26 cellular contexts compared by ENCODE assay signal in the genomic region with DNA sequence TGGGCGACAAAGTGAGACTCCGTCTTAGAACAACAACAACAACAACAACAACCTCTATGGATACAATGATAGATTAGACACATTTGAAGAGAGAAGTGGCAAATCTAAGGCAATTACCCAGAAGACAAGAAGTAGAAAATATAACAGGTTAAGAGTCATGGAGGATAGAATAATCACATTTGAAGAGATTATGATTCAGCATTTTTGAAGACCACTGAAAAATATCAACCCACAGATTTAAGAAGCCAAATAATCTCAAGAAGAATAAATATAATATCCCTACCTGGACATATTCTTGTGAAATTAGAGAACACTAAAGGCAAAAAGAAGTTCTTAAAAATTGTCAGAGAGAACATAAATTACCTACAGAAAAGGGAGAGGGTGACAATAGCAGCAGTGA. TPM values are rescaled to one million over a fixed set of nuclear protein-coding genes. Genes with fewer than 3 reads are reported as not detected.
"Had no signal": no experiment of that assay in that cellular context is flagged by ENCODE, and none has a peak within 500 bp of the region (broad histone marks: within the 10 kb centered on the region; RNA-seq: fewer than 3 reads in every experiment).

No MANE protein-coding gene starts in this region.

- H3K4me3 ChIP-seq: breast epithelium, SJSA1 had no signal

- H3K4me1 ChIP-seq: breast epithelium, SJSA1 had no signal

- H3K27ac Mint-ChIP-seq: activated CD4-positive, alpha-beta memory T cell treated with anti-CD3 and anti-CD28 coated beads, Interleukin-2, amount 10 ng/mL, durations not matched to agents 7 days and 5 days; activated CD4-positive, alpha-beta T cell treated with anti-CD3 and anti-CD28 coated beads for 36 hours; T-cell had no signal

- H3K27me3 ChIP-seq: breast epithelium, SJSA1 had no signal

- ATAC-seq: activated CD4-positive, alpha-beta T cell treated with anti-CD3 and anti-CD28 coated beads for 36 hours; T-cell had no signal

- H3K36me3 Mint-ChIP-seq: T-cell had no signal

- H3K9me3 Mint-ChIP-seq: activated CD4-positive, alpha-beta memory T cell treated with anti-CD3 and anti-CD28 coated beads, Interleukin-2, amount 10 ng/mL, durations not matched to agents 7 days and 5 days; T-cell had no signal

- H3K27ac ChIP-seq: breast epithelium, SJSA1, WERI-Rb-1 had no signal

- H3K36me3 ChIP-seq: breast epithelium, SJSA1, WERI-Rb-1 had no signal

- H3K4me3 Mint-ChIP-seq: activated CD4-positive, alpha-beta memory T cell treated with anti-CD3 and anti-CD28 coated beads, Interleukin-2, amount 10 ng/mL, durations not matched to agents 7 days and 5 days; activated CD4-positive, alpha-beta T cell treated with anti-CD3 and anti-CD28 coated beads for 36 hours; T-cell had no signal

- FAIRE-seq: RCC 7860 had no signal

- H3K27me3 Mint-ChIP-seq: activated CD4-positive, alpha-beta memory T cell treated with anti-CD3 and anti-CD28 coated beads, Interleukin-2, amount 10 ng/mL, durations not matched to agents 7 days and 5 days; activated CD4-positive, alpha-beta T cell treated with anti-CD3 and anti-CD28 coated beads for 36 hours; T-cell had no signal

- DNase-seq: activated CD4-positive, alpha-beta memory T cell treated with anti-CD3 and anti-CD28 coated beads, Interleukin-2, amount 10 ng/mL, durations not matched to agents 7 days and 5 days; activated CD4-positive, alpha-beta T cell treated with anti-CD3 and anti-CD28 coated beads for 36 hours; activated CD4-positive, alpha-beta T cell treated with anti-CD3 and anti-CD28 coated beads, Interleukin-2, amount 50 U/mL, for 1 hour; activated naive CD4-positive, alpha-beta T cell treated with anti-CD3 and anti-CD28 coated beads, Interleukin-2, amount 50 U/mL, for 16 hours; activated T-cell treated with anti-CD3 and anti-CD28 coated beads for 4 hours; aorta; caudate nucleus; Karpas-422; NCI-H1048; NCI-H146; NCI-H187 treated with DMSO at 0.1 percent for 48 hours; NCI-H2081 treated with DMSO at 0.1 percent for 48 hours; NCI-H2171 treated with DMSO at 0.1 percent for 48 hours; NCI-H226; NCI-H510A; NCI-H526 treated with DMSO at 0.1 percent for 48 hours; NK-92 treated with Interleukin-12 subunit alpha and Interleukin-12 subunit beta, amount 100 ng/mL, for 24 hours; SHP77; T-cell; WERI-Rb-1 had no signal

- H3K9me3 ChIP-seq: breast epithelium, SJSA1 had no signal

RNA-seq across cellular contexts. Expression of gene LDHC, which starts 7.9 kb away (rescaled TPM):
- total RNA-seq: activated CD4-positive, alpha-beta memory T cell treated with anti-CD3 and anti-CD28 coated beads, Interleukin-2, amount 10 ng/mL, durations not matched to agents 7 days and 5 days; activated CD4-positive, alpha-beta T cell treated with anti-CD3 and anti-CD28 coated beads for 36 hours; activated CD8-positive, alpha-beta memory T cell treated with anti-CD3 and anti-CD28 coated beads for 36 hours; breast epithelium; cerebellum; T-helper 2 cell treated with Interferon-gamma antibody and Interleukin-4, amounts not matched to agents 100 ng/mL and 5 ng/mL, for 36 hours had no signal

RNA-seq across cellular contexts. Expression of gene LDHAL6A, which starts 35.6 kb away (rescaled TPM):
- total RNA-seq: activated CD4-positive, alpha-beta memory T cell treated with anti-CD3 and anti-CD28 coated beads, Interleukin-2, amount 10 ng/mL, durations not matched to agents 7 days and 5 days; activated CD4-positive, alpha-beta T cell treated with anti-CD3 and anti-CD28 coated beads for 36 hours; activated CD8-positive, alpha-beta memory T cell treated with anti-CD3 and anti-CD28 coated beads for 36 hours; aorta; breast epithelium; SJSA1; T-helper 2 cell treated with Interferon-gamma antibody and Interleukin-4, amounts not matched to agents 100 ng/mL and 5 ng/mL, for 36 hours had no signal
- polyA plus RNA-seq: aorta had no signal
